In genomic region chr1:45913183-45913924, GRCh38 we compare ENCODE assay signal across 8 cellular contexts.
DNase-seq lines count a peak whose midpoint lies in the region; ATAC-seq and TF ChIP-seq lines count a peak whose summit lies in the region.

No MANE protein-coding gene starts in this region.

- BruUV-seq in A673 (replicated peaks; lab: Mats Ljungman, UMichigan): no TSS peak

- intact Hi-C loops in A673 (cut with micrococcal nuclease; ENCODE audit: unreplicated experiment): no loop called here
- intact Hi-C loops in colonic mucosa (cut with DNase I): loop anchor here (10.0 kb wide), 1 partner anchor 61 kb away; no protein-coding TSS in a partner anchor
- intact Hi-C loops in mucosa of descending colon (cut with DNase I, micrococcal nuclease): loop anchor here in 1 of 2 donors (5.0 kb wide), 1 partner anchor 64 kb away; no protein-coding TSS in a partner anchor
- intact Hi-C loops in CD14-positive monocyte (cut with micrococcal nuclease): no loop called here

- no peaks in the 10 kb centered on the region for H3K9me3 Mint-ChIP-seq in T-cell
- peaks cover 0 to 2% (median 0%) of the 10 kb centered on the region in 7 donors for H3K9me3 Mint-ChIP-seq in CD14-positive monocyte

- peak; percentile 18 for DNase-seq in A673 (ENCODE audit: low spot score)
- DNase-seq in colonic mucosa: peak; percentile 81
- peak in 2 of 3 donors; percentile 63 to 81 for DNase-seq in mucosa of descending colon
- DNase-seq in T-cell: no peak
- no peak for DNase-seq in CD14-positive monocyte (ENCODE audit: low spot score)
- DNase-seq in NK-92 treated with Interleukin-12 subunit alpha and Interleukin-12 subunit beta, amount 100 ng/mL, for 24 hours (lab: John Stamatoyannopoulos, UW): no peak

- H3K4me1 ChIP-seq in A673 (ENCODE audit: insufficient read depth, low read length, poor library complexity, severe bottlenecking) (peaks cover 8% of the 10 kb centered on the region), colonic mucosa (peaks cover 4% of the 10 kb centered on the region), mucosa of descending colon (ENCODE audit: low read depth) (no peaks in the 10 kb centered on the region)

- peak; percentile 75 for ATAC-seq in HG03432 (IDR thresholded peaks at IDR 0.05; ENCODE audit: unreplicated experiment)
- peak; percentile 93 for ATAC-seq in mucosa of descending colon
- no peak for ATAC-seq in T-cell (replicated peaks in 1 of 4)
- ATAC-seq in GM18858 (IDR thresholded peaks at IDR 0.05; ENCODE audit: unreplicated experiment): no peak

- no peak for TF ChIP-seq CTCF in A673 (conservative IDR thresholded peaks at IDR 0.05; ENCODE audit: low read depth, low read length)
- no peak for TF ChIP-seq CTCF in colonic mucosa (IDR thresholded peaks at IDR 0.05)
- no peak for TF ChIP-seq CTCF in mucosa of descending colon (IDR thresholded peaks at IDR 0.05)
- TF ChIP-seq CTCF in CD14-positive monocyte (IDR thresholded peaks at IDR 0.05): no peak

- H3K9me3 ChIP-seq in A673 (ENCODE audit: low read depth, low read length, poor library complexity, severe bottlenecking) (no peaks in the 10 kb centered on the region), colonic mucosa (no peaks in the 10 kb centered on the region), mucosa of descending colon (no peaks in the 10 kb centered on the region)

- H3K27ac Mint-ChIP-seq in T-cell (no peak overlapping the region), CD14-positive monocyte (no peak overlapping the region)

- H3K4me3 Mint-ChIP-seq in T-cell (no peak overlapping the region), CD14-positive monocyte (no peak overlapping the region)

- POLR2A ChIA-PET in A673 (lab: Charles Lee; ENCODE audit: low non-redundant PET) (no interaction called here), T-cell (lab: Charles Lee) (interaction anchor here in 1 of 2 donors (0.5 kb wide), 1 partner anchor 41 kb away, joined by 5 read pairs; no protein-coding TSS in a partner anchor)

- H3K4me1 Mint-ChIP-seq in T-cell (no peaks in the 10 kb centered on the region), CD14-positive monocyte (no peaks in the 10 kb centered on the region)

- H3K4me3 ChIP-seq in A673 (ENCODE audit: low read depth, low read length, poor library complexity, severe bottlenecking) (no peak overlapping the region), colonic mucosa (no peak overlapping the region), mucosa of descending colon (no peak overlapping the region)

- H3K36me3 ChIP-seq in A673 (ENCODE audit: insufficient read depth, low read length, poor library complexity, severe bottlenecking): no peaks in the 10 kb centered on the region
- H3K36me3 ChIP-seq in colonic mucosa: no peaks in the 10 kb centered on the region
- H3K36me3 ChIP-seq in mucosa of descending colon (ENCODE audit: low read depth): no peaks in the 10 kb centered on the region

- CTCF ChIA-PET in A673 (lab: Charles Lee) (no interaction called here), T-cell (lab: Charles Lee) (no interaction called here)

- no peaks in the 10 kb centered on the region for H3K27me3 Mint-ChIP-seq in T-cell
- no peaks in the 10 kb centered on the region for H3K27me3 Mint-ChIP-seq in CD14-positive monocyte (ENCODE audit: low read depth in 3 of 3)

- peak overlapping the region in 1 of 2 donors; percentile 70 for H3K9ac ChIP-seq in colonic mucosa (ENCODE audit: low read depth in 2 of 2, low read length in 2 of 2)

- peaks cover 4% of the 10 kb centered on the region for H3K36me3 Mint-ChIP-seq in T-cell
- peaks cover 4 to 12% of the 10 kb centered on the region in 2 donors for H3K36me3 Mint-ChIP-seq in CD14-positive monocyte

- H3K27me3 ChIP-seq in A673 (replicated peaks; ENCODE audit: insufficient read depth, low read depth, low read length, poor library complexity): no peaks in the 10 kb centered on the region
- no peaks in the 10 kb centered on the region for H3K27me3 ChIP-seq in colonic mucosa

- H3K27ac ChIP-seq in A673 (ENCODE audit: low read depth, low read length, poor library complexity, severe bottlenecking) (no peak overlapping the region), colonic mucosa (peak overlapping the region; percentile 70)

Comparison
In these comparisons a context has a peak if more than half of its experiments do, and no peak if none do; other contexts are left out.
1. DNase-seq: peak in A673 (single experiment), colonic mucosa (single experiment) and mucosa of descending colon (2 of 3); none in T-cell (0 of 34), CD14-positive monocyte (single experiment) and NK-92 treated with Interleukin-12 subunit alpha and Interleukin-12 subunit beta, amount 100 ng/mL, for 24 hours (single experiment).
2. ATAC-seq: peak in HG03432 (single experiment) and mucosa of descending colon (single experiment); none in T-cell (0 of 4) and GM18858 (single experiment).